In genomic region chr4:186504771-186505170, GRCh38 we compare ENCODE assay signal across 4 cellular contexts. TPM values are rescaled to one million over a fixed set of nuclear protein-coding genes. Genes with fewer than 3 reads are reported as not detected.
"Had no signal": no experiment of that assay in that cellular context is flagged by ENCODE, and none has a peak within 500 bp of the region (broad histone marks: within the 10 kb centered on the region; RNA-seq: fewer than 3 reads in every experiment).

No MANE protein-coding gene starts in this region.

RNA-seq across cellular contexts. Expression of gene MTNR1A, which starts 50.6 kb away (rescaled TPM):
- total RNA-seq: HepG2, HT-29, HT1080, IMR-90 had no signal
